8 cellular contexts compared by ENCODE assay signal in the genomic region with DNA sequence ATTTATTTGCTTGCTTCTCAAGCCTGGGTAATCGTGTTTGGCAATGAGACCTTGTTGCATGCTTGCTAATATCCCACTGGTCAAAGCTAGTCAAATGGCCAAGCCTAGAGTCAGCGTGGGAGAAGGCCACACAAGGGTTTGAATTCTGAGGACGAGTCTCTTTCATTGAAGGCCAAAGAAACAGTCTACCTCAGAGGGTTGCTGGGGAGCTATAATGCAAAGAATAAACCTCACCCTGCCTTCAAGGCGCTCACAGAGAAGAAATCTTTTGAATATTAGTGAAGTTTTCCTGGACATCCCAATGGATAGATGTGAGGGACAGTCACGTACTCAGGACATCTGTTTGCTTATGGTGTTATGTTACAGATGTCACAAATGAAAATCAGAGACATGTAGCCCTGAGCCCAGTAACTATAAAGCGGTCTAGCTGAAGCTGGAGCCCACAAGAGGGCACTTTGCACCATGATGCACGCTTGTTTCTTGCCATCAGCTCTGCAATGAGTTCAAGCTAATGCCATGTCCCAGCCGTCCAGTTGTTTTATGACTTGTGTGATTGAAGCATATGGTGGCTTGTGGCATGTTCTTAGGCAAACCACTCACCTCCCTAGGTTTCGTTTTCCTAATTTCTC. TPM values are rescaled to one million over a fixed set of nuclear protein-coding genes. Genes with fewer than 3 reads are reported as not detected.
DNase-seq lines count a peak whose midpoint lies in the region; ATAC-seq and TF ChIP-seq lines count a peak whose summit lies in the region.

No MANE protein-coding gene starts in this region.

- H3K27ac ChIP-seq in CD8-positive, alpha-beta T cell (ENCODE audit: low read depth, low read length): no peak overlapping the region
- peak overlapping the region; percentile 43 to 61 for H3K27ac ChIP-seq in right atrium auricular region
- H3K27ac ChIP-seq in gastrocnemius medialis: peak overlapping the region in 2 of 4 donors; percentile 50 to 51

- H3K27ac Mint-ChIP-seq in CD8-positive, alpha-beta T cell: no peak overlapping the region

- H3K4me3 Mint-ChIP-seq in CD8-positive, alpha-beta T cell: peak overlapping the region; percentile 83

- TF ChIP-seq POLR2A in gastrocnemius medialis (IDR thresholded peaks at IDR 0.05): no peak

- POLR2A ChIA-PET in CD8-positive, alpha-beta T cell (lab: Charles Lee): interaction anchor here (0.7 to 0.9 kb wide), 3 partner anchors 27 to 632 kb away, joined by 3 read pairs; a partner anchor contains a TSS

- H3K36me3 ChIP-seq in CD8-positive, alpha-beta T cell (ENCODE audit: insufficient read depth, low read length): no peaks in the 10 kb centered on the region
- H3K36me3 ChIP-seq in adipocyte (ENCODE audit: control insufficient read depth, insufficient read depth, low read length, severe bottlenecking) (no peaks in the 10 kb centered on the region), right atrium auricular region (no peaks in the 10 kb centered on the region), gastrocnemius medialis (no peaks in the 10 kb centered on the region)

- no peak for TF ChIP-seq CTCF in CD8-positive, alpha-beta T cell (IDR thresholded peaks at IDR 0.05)
- TF ChIP-seq CTCF in right atrium auricular region (IDR thresholded peaks at IDR 0.05): peak in 1 of 2 donors; percentile 78
- peak in 4 of 5 experiments; percentile 21 to 43 (median 37) for TF ChIP-seq CTCF in gastrocnemius medialis (IDR thresholded peaks at IDR 0.05 in 4 of 5, conservative IDR thresholded peaks at IDR 0.05 in 1 of 5)

- DNase-seq in CD8-positive, alpha-beta T cell: peak in 5 of 7 experiments; percentile 9 to 37 (median 20)
- DNase-seq in NOMO-1 treated with DMSO at 0.1 percent for 48 hours (lab: John Stamatoyannopoulos, UW; ENCODE audit: unreplicated experiment) (peak; percentile 48), adipocyte (ENCODE audit: low read depth) (peak; percentile 73), right atrium auricular region (ENCODE audit: low spot score) (peak; percentile 78), gastrocnemius medialis (peak; percentile 31 to 34)

- in situ Hi-C loops in gastrocnemius medialis (cut with MboI; ENCODE audit: low sequenced_read_pairs in 4 of 4): loop anchor here in 2 of 4 donors (5.0 to 10.0 kb wide), 2 partner anchors 69 to 77 kb away; no protein-coding TSS in a partner anchor

- no peaks in the 10 kb centered on the region for H3K9me3 ChIP-seq in CD8-positive, alpha-beta T cell (ENCODE audit: low read length)
- H3K9me3 ChIP-seq in adipocyte (ENCODE audit: control insufficient read depth, low read length) (no peaks in the 10 kb centered on the region), right atrium auricular region (no peaks in the 10 kb centered on the region), gastrocnemius medialis (no peaks in the 10 kb centered on the region)

- H3K4me3 ChIP-seq in CD8-positive, alpha-beta T cell (ENCODE audit: low read depth, low read length): peak overlapping the region; percentile 46
- H3K4me3 ChIP-seq in adipocyte (ENCODE audit: low read length): peak overlapping the region; percentile 84
- H3K4me3 ChIP-seq in right atrium auricular region: peak overlapping the region; percentile 49 to 55
- H3K4me3 ChIP-seq in gastrocnemius medialis: peak overlapping the region; percentile 51 to 70 (median 58)

- H3K27me3 ChIP-seq in CD8-positive, alpha-beta T cell (ENCODE audit: insufficient read depth, low read length): no peaks in the 10 kb centered on the region
- H3K27me3 ChIP-seq in adipocyte (replicated peaks; ENCODE audit: control insufficient read depth, insufficient read depth, low read length): no peaks in the 10 kb centered on the region
- H3K27me3 ChIP-seq in right atrium auricular region: no peaks in the 10 kb centered on the region
- no peaks in the 10 kb centered on the region for H3K27me3 ChIP-seq in gastrocnemius medialis

- no peaks in the 10 kb centered on the region for H3K36me3 Mint-ChIP-seq in CD8-positive, alpha-beta T cell

- H3K4me1 Mint-ChIP-seq in CD8-positive, alpha-beta T cell (ENCODE audit: low read depth): peaks cover 25% of the 10 kb centered on the region

- peaks cover 11% of the 10 kb centered on the region for H3K4me1 ChIP-seq in CD8-positive, alpha-beta T cell (ENCODE audit: insufficient read depth, low read length)
- H3K4me1 ChIP-seq in adipocyte (ENCODE audit: control insufficient read depth, insufficient read depth, low read length) (peaks cover 17% of the 10 kb centered on the region), right atrium auricular region (peaks cover 0 to 10% of the 10 kb centered on the region in 2 donors), gastrocnemius medialis (peaks cover 2 to 5% of the 10 kb centered on the region in 2 donors)

- H3K9ac ChIP-seq in adipocyte (ENCODE audit: low read length): peak overlapping the region; percentile 84

- peaks cover 11% of the 10 kb centered on the region for H3K27me3 Mint-ChIP-seq in CD8-positive, alpha-beta T cell (ENCODE audit: low read depth)

- CTCF ChIA-PET in CD8-positive, alpha-beta T cell (lab: Charles Lee): interaction anchor here (1.0 to 3.6 kb wide), 9 partner anchors 12 to 531 kb away, joined by 3 to 30 read pairs (median 3); no protein-coding TSS in a partner anchor

- H3K9me3 Mint-ChIP-seq in CD8-positive, alpha-beta T cell: no peaks in the 10 kb centered on the region

- ATAC-seq in CD8-positive, alpha-beta T cell: peak; percentile 64
- ATAC-seq in GM19023 (IDR thresholded peaks at IDR 0.05; ENCODE audit: unreplicated experiment) (peak; percentile 80), HG03280 (IDR thresholded peaks at IDR 0.05; ENCODE audit: unreplicated experiment) (peak; percentile 72), gastrocnemius medialis (peak; percentile 85 to 90), HG03520 (IDR thresholded peaks at IDR 0.05; ENCODE audit: unreplicated experiment) (no peak)

- intact Hi-C loops in CD8-positive, alpha-beta T cell (cut with DNase I, micrococcal nuclease): loop anchor here (2.0 to 5.0 kb wide), 5 partner anchors 69 to 519 kb away; no protein-coding TSS in a partner anchor
- intact Hi-C loops in gastrocnemius medialis (cut with DNase I; ENCODE audit: low total_unique reads): loop anchor here (1.0 to 10.0 kb wide), 3 partner anchors 77 to 519 kb away; no protein-coding TSS in a partner anchor

RNA-seq across cellular contexts. Expression of a gene that starts 1.1 kb away (rescaled TPM):
- total RNA-seq in CD8-positive, alpha-beta T cell: 1 to 10 TPM in 1 of 2 experiments, under 1 TPM in 1; 0.44 to 1.2 TPM
- 1 to 10 TPM; 3.0 to 3.5 TPM for total RNA-seq in right atrium auricular region
- 1 to 10 TPM in 3 of 4 donors, under 1 TPM in 1; 0.47 to 2.5 (median 1.4) TPM for total RNA-seq in gastrocnemius medialis

RNA-seq across cellular contexts. Expression of a gene that starts 36.6 kb away (rescaled TPM):
- total RNA-seq in CD8-positive, alpha-beta T cell: 1 to 10 TPM in 1 of 2 experiments, under 1 TPM in 1; 0.79 to 1.4 TPM
- 1 to 10 TPM; 6.7 to 6.8 TPM for total RNA-seq in right atrium auricular region
- 1 to 10 TPM; 1.5 to 5.9 (median 3.3) TPM for total RNA-seq in gastrocnemius medialis

Comparison
In these comparisons a context has a peak if more than half of its experiments do, and no peak if none do; other contexts are left out.
1. DNase-seq: peak in every context shown above with its lines; median percentile 78 in right atrium auricular region; 73 in adipocyte; 48 in NOMO-1 treated with DMSO at 0.1 percent for 48 hours; 32 in gastrocnemius medialis; 20 in CD8-positive, alpha-beta T cell.